Comparison of ENCODE assay signal across 9 cellular contexts in genomic region chr7:2710256-2710655, GRCh38. TPM values are rescaled to one million over a fixed set of nuclear protein-coding genes. Genes with fewer than 3 reads are reported as not detected.
A peak's percentile ranks its signal among the peaks of the same experiment; 100 is the strongest.
DNase-seq lines count a peak whose midpoint lies in the region; ATAC-seq and TF ChIP-seq lines count a peak whose summit lies in the region.
"Had no signal": no experiment of that assay in that cellular context is flagged by ENCODE, and none has a peak within 500 bp of the region (broad histone marks: within the 10 kb centered on the region; RNA-seq: fewer than 3 reads in every experiment).

No MANE protein-coding gene starts in this region.

- H3K4me3 Mint-ChIP-seq in nephron progenitor cell = no peak overlapping the region
- H3K4me3 Mint-ChIP-seq: nephron had no signal

- H3K18ac ChIP-seq in neuronal stem cell (ENCODE audit: low read length) = no peak overlapping the region

- peak overlapping the region; percentile 24 for H2AFZ ChIP-seq in neuronal stem cell (ENCODE audit: low read length)

- peak; percentile 45 to 54 for DNase-seq in activated CD4-positive, alpha-beta T cell treated with anti-CD3 and anti-CD28 coated beads for 4 hours
- DNase-seq in neuronal stem cell (ENCODE audit: low spot score) (no peak), NCI-H82 (lab: John Stamatoyannopoulos, UW) (no peak), NCI-H748 (lab: John Stamatoyannopoulos, UW; ENCODE audit: unreplicated experiment) (no peak), nephron progenitor cell (no peak)

- H3K27ac ChIP-seq in neuronal stem cell (replicated peaks; ENCODE audit: low read length) = no peak overlapping the region

- TF ChIP-seq CTCF in nephron progenitor cell (IDR thresholded peaks at IDR 0.05) = no peak

- no peak overlapping the region for H3K4me2 ChIP-seq in neuronal stem cell (ENCODE audit: insufficient read depth, low read length, poor library complexity, severe bottlenecking)

- H3K4me1 Mint-ChIP-seq in nephron progenitor cell = peaks cover 53% of the 10 kb centered on the region

- no peak overlapping the region for H3K27ac Mint-ChIP-seq in nephron progenitor cell
- H3K27ac Mint-ChIP-seq: nephron had no signal

- no peak overlapping the region for H2BK5ac ChIP-seq in neuronal stem cell (ENCODE audit: low read length)

- peaks cover 2% of the 10 kb centered on the region for H3K9me3 Mint-ChIP-seq in nephron progenitor cell
- H3K9me3 Mint-ChIP-seq: nephron had no signal

- no peak overlapping the region for H3K14ac ChIP-seq in neuronal stem cell (ENCODE audit: low read length)

- H4K91ac ChIP-seq in neuronal stem cell (ENCODE audit: low read depth, low read length, poor library complexity) = no peak overlapping the region

- peaks cover 7% of the 10 kb centered on the region for H3K27me3 Mint-ChIP-seq in nephron progenitor cell (ENCODE audit: low read depth, poor library complexity)

- no peak overlapping the region for H2BK12ac ChIP-seq in neuronal stem cell (ENCODE audit: low read length)

- H3K23ac ChIP-seq in neuronal stem cell (ENCODE audit: low read depth, low read length, poor library complexity) = peak overlapping the region; percentile 80

- H3K36me3 Mint-ChIP-seq in nephron progenitor cell (ENCODE audit: low read depth) = peaks cover 25% of the 10 kb centered on the region

- H3K9me3 ChIP-seq in neuronal stem cell (replicated peaks in 1 of 2; ENCODE audit: control insufficient read depth in 2 of 2, insufficient read depth in 1 of 2, low read depth in 1 of 2, low read length in 2 of 2) = peaks cover 0 to 5% of the 10 kb centered on the region in 2 donors

- no peaks in the 10 kb centered on the region for H3K79me1 ChIP-seq in neuronal stem cell (ENCODE audit: low read depth, low read length)

- peak; percentile 60 for ATAC-seq in GM18517 (IDR thresholded peaks at IDR 0.05; ENCODE audit: unreplicated experiment)
- ATAC-seq in HG02870 (IDR thresholded peaks at IDR 0.05; ENCODE audit: unreplicated experiment) = peak; percentile 67
- ATAC-seq in GM18870 (IDR thresholded peaks at IDR 0.05; ENCODE audit: unreplicated experiment) = no peak

- no peak overlapping the region for H3K4me3 ChIP-seq in neuronal stem cell (ENCODE audit: low read length in 2 of 2)

- H3K4ac ChIP-seq in neuronal stem cell (ENCODE audit: low read length) = no peak overlapping the region

- H3K27me3 ChIP-seq in neuronal stem cell (ENCODE audit: control insufficient read depth in 3 of 3, insufficient read depth in 3 of 3, low read depth in 1 of 3, low read length in 3 of 3) = peaks cover 0 to 2% (median 0%) of the 10 kb centered on the region in 3 experiments

- peak overlapping the region; percentile 37 for H2AK5ac ChIP-seq in neuronal stem cell (ENCODE audit: low read depth, low read length)

- no peak overlapping the region for H4K8ac ChIP-seq in neuronal stem cell (ENCODE audit: low read depth, low read length)

- no peak overlapping the region for H2BK15ac ChIP-seq in neuronal stem cell (ENCODE audit: low read length)

- no CpG with 5 or more reads among the region's 12 CpGs for WGBS in neuronal stem cell (ENCODE audit: extremely low coverage in 2 of 2, insufficient read length in 2 of 2, insufficient replicate concordance in 1 of 2), 2 donors

- H3K36me3 ChIP-seq in neuronal stem cell (replicated peaks in 1 of 2; ENCODE audit: control insufficient read depth in 2 of 2, insufficient read depth in 2 of 2, low read length in 2 of 2) = peaks cover 0 to 7% of the 10 kb centered on the region in 2 donors

- H3K9ac ChIP-seq in neuronal stem cell (ENCODE audit: low read depth, low read length, poor library complexity) = no peak overlapping the region

- no peak overlapping the region for H2BK120ac ChIP-seq in neuronal stem cell (ENCODE audit: low read depth, low read length)

- peaks cover 10 to 25% of the 10 kb centered on the region in 2 donors for H3K4me1 ChIP-seq in neuronal stem cell (ENCODE audit: control insufficient read depth in 2 of 2, insufficient read depth in 1 of 2, low read depth in 1 of 2, low read length in 2 of 2)

RNA-seq across cellular contexts. Expression of gene AMZ1, which starts 22.3 kb away (rescaled TPM):
- 0.04 TPM for polyA plus RNA-seq in neuronal stem cell (2013, experiment 1 of 2)
- polyA plus RNA-seq in neuronal stem cell (2013, experiment 2 of 2) = 0.01 TPM

Comparison
In these comparisons a context has a peak if more than half of its experiments do, and no peak if none do; other contexts are left out.
1. DNase-seq: peak in activated CD4-positive, alpha-beta T cell treated with anti-CD3 and anti-CD28 coated beads for 4 hours (2 of 2); none in neuronal stem cell (single experiment), NCI-H82 (single experiment), NCI-H748 (single experiment) and nephron progenitor cell (single experiment).